ENCODE assay signal across 22 cellular contexts in genomic region chr17:72445055-72445991, GRCh38.
A peak's percentile ranks its signal among the peaks of the same experiment; 100 is the strongest.
DNase-seq lines count a peak whose midpoint lies in the region; ATAC-seq and TF ChIP-seq lines count a peak whose summit lies in the region.
"Had no signal": no experiment of that assay in that cellular context is flagged by ENCODE, and none has a peak within 500 bp of the region (broad histone marks: within the 10 kb centered on the region; RNA-seq: fewer than 3 reads in every experiment).

No MANE protein-coding gene starts in this region.

- H3K23ac ChIP-seq in neuronal stem cell (ENCODE audit: low read depth, low read length, poor library complexity): no peak overlapping the region

- no peaks in the 10 kb centered on the region for H3K4me1 Mint-ChIP-seq in stimulated activated effector memory CD8-positive, alpha-beta T cell treated with anti-CD3 and anti-CD28 coated beads, Interleukin-12 subunit alpha, Interleukin-12 subunit beta, amount 100 ng/mL, for 72 hours
- H3K4me1 Mint-ChIP-seq: B cell, immature natural killer cell, memory B cell, T-helper 17 cell had no signal

- no peaks in the 10 kb centered on the region for H3K79me1 ChIP-seq in neuronal stem cell (ENCODE audit: low read depth, low read length)

- H2BK15ac ChIP-seq in neuronal stem cell (ENCODE audit: low read length): peak overlapping the region; percentile 7

- no peaks in the 10 kb centered on the region for H3K9me3 ChIP-seq in neuronal stem cell (replicated peaks in 1 of 2; ENCODE audit: control insufficient read depth in 2 of 2, insufficient read depth in 1 of 2, low read depth in 1 of 2, low read length in 2 of 2)
- H3K9me3 ChIP-seq: ascending aorta, SJSA1 had no signal

- no peak overlapping the region for H3K27ac ChIP-seq in neuronal stem cell (replicated peaks; ENCODE audit: low read length)
- H3K27ac ChIP-seq: ascending aorta, SJSA1 had no signal

- H2AK5ac ChIP-seq in neuronal stem cell (ENCODE audit: low read depth, low read length): peak overlapping the region; percentile 92

- H3K4me1 ChIP-seq in neuronal stem cell (ENCODE audit: control insufficient read depth in 2 of 2, insufficient read depth in 1 of 2, low read depth in 1 of 2, low read length in 2 of 2): peaks cover 0 to 3% of the 10 kb centered on the region in 2 donors
- H3K4me1 ChIP-seq: ascending aorta had no signal

- H4K91ac ChIP-seq in neuronal stem cell (ENCODE audit: low read depth, low read length, poor library complexity): no peak overlapping the region

- peak overlapping the region; percentile 93 for H2BK12ac ChIP-seq in neuronal stem cell (ENCODE audit: low read length)

- H3K36me3 Mint-ChIP-seq in stimulated activated effector memory CD8-positive, alpha-beta T cell treated with anti-CD3 and anti-CD28 coated beads, Interleukin-12 subunit alpha, Interleukin-12 subunit beta, amount 100 ng/mL, for 72 hours: no peaks in the 10 kb centered on the region
- H3K36me3 Mint-ChIP-seq: activated CD4-positive, alpha-beta memory T cell treated with anti-CD3 and anti-CD28 coated beads for 36 hours; immature natural killer cell; memory B cell; WTC11 had no signal

- H3K27ac Mint-ChIP-seq in stimulated activated effector memory CD8-positive, alpha-beta T cell treated with anti-CD3 and anti-CD28 coated beads, Interleukin-12 subunit alpha, Interleukin-12 subunit beta, amount 100 ng/mL, for 72 hours: no peak overlapping the region
- H3K27ac Mint-ChIP-seq: activated CD4-positive, alpha-beta memory T cell treated with anti-CD3 and anti-CD28 coated beads for 36 hours; activated naive CD4-positive, alpha-beta T cell treated with anti-CD3 and anti-CD28 coated beads for 36 hours; B cell; immature natural killer cell; memory B cell; T-helper 17 cell; WTC11 had no signal

- no peak overlapping the region for H3K4me3 Mint-ChIP-seq in stimulated activated effector memory CD8-positive, alpha-beta T cell treated with anti-CD3 and anti-CD28 coated beads, Interleukin-12 subunit alpha, Interleukin-12 subunit beta, amount 100 ng/mL, for 72 hours
- H3K4me3 Mint-ChIP-seq: activated CD4-positive, alpha-beta memory T cell treated with anti-CD3 and anti-CD28 coated beads for 36 hours; activated naive CD4-positive, alpha-beta T cell treated with anti-CD3 and anti-CD28 coated beads for 36 hours; B cell; immature natural killer cell; memory B cell; T-helper 17 cell; WTC11 had no signal

- no peak overlapping the region for H2BK120ac ChIP-seq in neuronal stem cell (ENCODE audit: low read depth, low read length)

- no peaks in the 10 kb centered on the region for H3K36me3 ChIP-seq in neuronal stem cell (replicated peaks in 1 of 2; ENCODE audit: control insufficient read depth in 2 of 2, insufficient read depth in 2 of 2, low read length in 2 of 2)
- H3K36me3 ChIP-seq: ascending aorta, SJSA1 had no signal

- no peak overlapping the region for H2AFZ ChIP-seq in neuronal stem cell (ENCODE audit: low read length)

- in situ Hi-C loops in GM13977 (cut with MboI; ENCODE audit: low pct_unique_long_range_greater_than_20kb, low sequenced_read_pairs, unreplicated experiment): no loop called here

- DNase-seq in amygdala (lab: John Stamatoyannopoulos, UW) (peak in 34 of 56 donors; percentile 6 to 69 (median 36)), hypothalamus (lab: John Stamatoyannopoulos, UW) (peak in 30 of 51 donors; percentile 10 to 75 (median 40)), neuronal stem cell (ENCODE audit: low spot score) (no peak), inferior parietal cortex (ENCODE audit: extremely low spot score) (no peak), SW480 (ENCODE audit: low spot score) (no peak), GM13977 (ENCODE audit: low spot score) (no peak)
- DNase-seq in stimulated activated effector memory CD8-positive, alpha-beta T cell treated with anti-CD3 and anti-CD28 coated beads, Interleukin-12 subunit alpha, Interleukin-12 subunit beta, amount 100 ng/mL, for 72 hours (ENCODE audit: low spot score in 2 of 2): no peak
- DNase-seq: activated CD4-positive, alpha-beta memory T cell treated with anti-CD3 and anti-CD28 coated beads for 36 hours; activated naive CD4-positive, alpha-beta T cell treated with anti-CD3 and anti-CD28 coated beads for 36 hours; activated T-cell treated with anti-CD3 and anti-CD28 coated beads for 4 hours; Calu3; EL; immature natural killer cell; NCI-H1436; NCI-H2171 treated with DMSO at 0.1 percent for 48 hours; NCI-H774; T-helper 17 cell had no signal

- H3K4me2 ChIP-seq in neuronal stem cell (ENCODE audit: insufficient read depth, low read length, poor library complexity, severe bottlenecking): no peak overlapping the region

- no peak overlapping the region for H4K8ac ChIP-seq in neuronal stem cell (ENCODE audit: low read depth, low read length)

- no peaks in the 10 kb centered on the region for H3K9me3 Mint-ChIP-seq in stimulated activated effector memory CD8-positive, alpha-beta T cell treated with anti-CD3 and anti-CD28 coated beads, Interleukin-12 subunit alpha, Interleukin-12 subunit beta, amount 100 ng/mL, for 72 hours
- H3K9me3 Mint-ChIP-seq: activated CD4-positive, alpha-beta memory T cell treated with anti-CD3 and anti-CD28 coated beads for 36 hours; activated naive CD4-positive, alpha-beta T cell treated with anti-CD3 and anti-CD28 coated beads for 36 hours had no signal

- H3K27me3 ChIP-seq in neuronal stem cell (ENCODE audit: control insufficient read depth in 3 of 3, insufficient read depth in 3 of 3, low read depth in 1 of 3, low read length in 3 of 3): no peaks in the 10 kb centered on the region
- H3K27me3 ChIP-seq: ascending aorta, SJSA1 had no signal

- WGBS in neuronal stem cell (ENCODE audit: extremely low coverage in 2 of 2, insufficient read length in 2 of 2, insufficient replicate concordance in 1 of 2), 2 donors: no CpG with 5 or more reads among the region's 26 CpGs

- peak overlapping the region; percentile 83 for H3K18ac ChIP-seq in neuronal stem cell (ENCODE audit: low read length)

- H3K14ac ChIP-seq in neuronal stem cell (ENCODE audit: low read length): peak overlapping the region; percentile 12

- TF ChIP-seq CTCF in GM13977 (IDR thresholded peaks at IDR 0.05; ENCODE audit: extremely low read depth, insufficient read depth, missing control alignments): no peak

- no peak overlapping the region for H3K4me3 ChIP-seq in neuronal stem cell (ENCODE audit: low read length in 2 of 2)
- H3K4me3 ChIP-seq: ascending aorta, SJSA1 had no signal

- H3K4ac ChIP-seq in neuronal stem cell (ENCODE audit: low read length): no peak overlapping the region

- no peak overlapping the region for H3K9ac ChIP-seq in neuronal stem cell (ENCODE audit: low read depth, low read length, poor library complexity)

- no peak for ATAC-seq in stimulated activated effector memory CD8-positive, alpha-beta T cell treated with anti-CD3 and anti-CD28 coated beads, Interleukin-12 subunit alpha, Interleukin-12 subunit beta, amount 100 ng/mL, for 72 hours
- ATAC-seq: T-helper 17 cell, WTC11 had no signal

- no peak overlapping the region for H2BK5ac ChIP-seq in neuronal stem cell (ENCODE audit: low read length)

Comparison
In these comparisons a context has a peak if more than half of its experiments do, and no peak if none do; other contexts are left out.
1. DNase-seq: peak in amygdala (34 of 56) and hypothalamus (30 of 51); none in neuronal stem cell (single experiment), inferior parietal cortex (single experiment), SW480 (single experiment), stimulated activated effector memory CD8-positive, alpha-beta T cell treated with anti-CD3 and anti-CD28 coated beads, Interleukin-12 subunit alpha, Interleukin-12 subunit beta, amount 100 ng/mL, for 72 hours (0 of 2) and GM13977 (single experiment).